In genomic region chr2:31529256-31529655, GRCh38 we compare ENCODE assay signal across 2 cellular contexts.
TF ChIP-seq lines count a peak whose summit lies in the region.

No MANE protein-coding gene starts in this region.

TF ChIP-seq in liver, 16 proteins besides CTCF, POLR2A, EP300 and RAD21 (continued from another document):
- TF ChIP-seq ZBTB33 (IDR thresholded peaks at IDR 0.05) (no peak), SP1 (IDR thresholded peaks at IDR 0.05) (peak; percentile 30), ATF3 (IDR thresholded peaks at IDR 0.05) (no peak), HNF4A (conservative IDR thresholded peaks at IDR 0.05) (peak; percentile 29 to 30), REST (IDR thresholded peaks at IDR 0.05) (no peak), HNF4G (IDR thresholded peaks at IDR 0.05) (no peak), GABPA (IDR thresholded peaks at IDR 0.05 in 1 of 2, conservative IDR thresholded peaks at IDR 0.05 in 1 of 2) (no peak), JUND (IDR thresholded peaks at IDR 0.05) (peak in 1 of 2 donors; percentile 40), RXRA (IDR thresholded peaks at IDR 0.05) (peak; percentile 26 to 29), YY1 (IDR thresholded peaks at IDR 0.05) (no peak), NR2F2 (IDR thresholded peaks at IDR 0.05) (no peak), FOXA2 (IDR thresholded peaks at IDR 0.05) (peak; percentile 49)

TF ChIP-seq in HepG2, 621 proteins besides CTCF, POLR2A, EP300 and RAD21 (continued from another document):
- TF ChIP-seq ZBED4 (CRISPR knock-in tag; IDR thresholded peaks at IDR 0.05; ENCODE audit: borderline replicate concordance) = no peak
- TF ChIP-seq ZNF230 (CRISPR knock-in tag; IDR thresholded peaks at IDR 0.05) = no peak
- no peak for TF ChIP-seq DRAP1 (CRISPR knock-in tag; IDR thresholded peaks at IDR 0.05)
- no peak for TF ChIP-seq FOXP4 (CRISPR knock-in tag; IDR thresholded peaks at IDR 0.05)
- no peak for TF ChIP-seq HNRNPK (IDR thresholded peaks at IDR 0.05; ENCODE audit: low read depth, low read length, poor library complexity, severe bottlenecking)
- TF ChIP-seq ATF3 (CRISPR knock-in tag; IDR thresholded peaks at IDR 0.05) = no peak
